In genomic region chr7:1268076-1268815, GRCh38 we compare ENCODE assay signal across 1 cellular context.
TF ChIP-seq lines count a peak whose summit lies in the region.

No MANE protein-coding gene starts in this region.

TF ChIP-seq in WTC11, 78 proteins besides CTCF, POLR2A, EP300 and RAD21 (continued from another document):
- no peak for TF ChIP-seq ATF2 (CRISPR knock-in tag; IDR thresholded peaks at IDR 0.05; ENCODE audit: borderline replicate concordance, low read depth)
